1 cellular context compared by ENCODE assay signal in genomic region chr1:77540501-77541161, GRCh38.
TF ChIP-seq lines count a peak whose summit lies in the region.

No MANE protein-coding gene starts in this region.

TF ChIP-seq in GM12878, 131 proteins besides CTCF, POLR2A, EP300 and RAD21 (continued from another document and continues in another):
- TF ChIP-seq SKIL (IDR thresholded peaks at IDR 0.05; ENCODE audit: low read depth, poor library complexity, severe bottlenecking), result no peak
- no peak for TF ChIP-seq IKZF1 (conservative IDR thresholded peaks at IDR 0.05)
- TF ChIP-seq CEBPZ (IDR thresholded peaks at IDR 0.05; ENCODE audit: low read depth, low read length), result no peak
- TF ChIP-seq IKZF2 (IDR thresholded peaks at IDR 0.05), result peak in 1 of 2 experiments; percentile 39; a peak in 2 of 4 replicates
- no peak for TF ChIP-seq PML (IDR thresholded peaks at IDR 0.05; ENCODE audit: low read length)
- no peak for TF ChIP-seq KDM1A (IDR thresholded peaks at IDR 0.05; ENCODE audit: borderline replicate concordance)
- TF ChIP-seq NFYA (IDR thresholded peaks at IDR 0.05; ENCODE audit: borderline replicate concordance, low read depth, low read length), result no peak
- no peak for TF ChIP-seq SUPT20H (IDR thresholded peaks at IDR 0.05; ENCODE audit: borderline replicate concordance, control insufficient read depth, low read depth, low read length)
- no peak for TF ChIP-seq NFIC (IDR thresholded peaks at IDR 0.05; ENCODE audit: low read depth, low read length)
- TF ChIP-seq KLF5 (IDR thresholded peaks at IDR 0.05; ENCODE audit: partially characterized antibody), result no peak
- TF ChIP-seq, protein P1, sequence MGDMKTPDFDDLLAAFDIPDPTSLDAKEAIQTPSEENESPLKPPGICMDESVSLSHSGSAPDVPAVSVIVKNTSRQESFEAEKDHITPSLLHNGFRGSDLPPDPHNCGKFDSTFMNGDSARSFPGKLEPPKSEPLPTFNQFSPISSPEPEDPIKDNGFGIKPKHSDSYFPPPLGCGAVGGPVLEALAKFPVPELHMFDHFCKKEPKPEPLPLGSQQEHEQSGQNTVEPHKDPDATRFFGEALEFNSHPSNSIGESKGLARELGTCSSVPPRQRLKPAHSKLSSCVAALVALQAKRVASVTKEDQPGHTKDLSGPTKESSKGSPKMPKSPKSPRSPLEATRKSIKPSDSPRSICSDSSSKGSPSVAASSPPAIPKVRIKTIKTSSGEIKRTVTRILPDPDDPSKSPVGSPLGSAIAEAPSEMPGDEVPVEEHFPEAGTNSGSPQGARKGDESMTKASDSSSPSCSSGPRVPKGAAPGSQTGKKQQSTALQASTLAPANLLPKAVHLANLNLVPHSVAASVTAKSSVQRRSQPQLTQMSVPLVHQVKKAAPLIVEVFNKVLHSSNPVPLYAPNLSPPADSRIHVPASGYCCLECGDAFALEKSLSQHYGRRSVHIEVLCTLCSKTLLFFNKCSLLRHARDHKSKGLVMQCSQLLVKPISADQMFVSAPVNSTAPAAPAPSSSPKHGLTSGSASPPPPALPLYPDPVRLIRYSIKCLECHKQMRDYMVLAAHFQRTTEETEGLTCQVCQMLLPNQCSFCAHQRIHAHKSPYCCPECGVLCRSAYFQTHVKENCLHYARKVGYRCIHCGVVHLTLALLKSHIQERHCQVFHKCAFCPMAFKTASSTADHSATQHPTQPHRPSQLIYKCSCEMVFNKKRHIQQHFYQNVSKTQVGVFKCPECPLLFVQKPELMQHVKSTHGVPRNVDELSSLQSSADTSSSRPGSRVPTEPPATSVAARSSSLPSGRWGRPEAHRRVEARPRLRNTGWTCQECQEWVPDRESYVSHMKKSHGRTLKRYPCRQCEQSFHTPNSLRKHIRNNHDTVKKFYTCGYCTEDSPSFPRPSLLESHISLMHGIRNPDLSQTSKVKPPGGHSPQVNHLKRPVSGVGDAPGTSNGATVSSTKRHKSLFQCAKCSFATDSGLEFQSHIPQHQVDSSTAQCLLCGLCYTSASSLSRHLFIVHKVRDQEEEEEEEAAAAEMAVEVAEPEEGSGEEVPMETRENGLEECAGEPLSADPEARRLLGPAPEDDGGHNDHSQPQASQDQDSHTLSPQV (IDR thresholded peaks at IDR 0.05), result no peak
- no peak for TF ChIP-seq HDAC2 (IDR thresholded peaks at IDR 0.05)
- no peak for TF ChIP-seq ASH2L (IDR thresholded peaks at IDR 0.05; ENCODE audit: borderline replicate concordance, low read depth)
- no peak for TF ChIP-seq MYC (IDR thresholded peaks at IDR 0.05; ENCODE audit: insufficient read depth, insufficient read length, insufficient replicate concordance, low read length, severe bottlenecking)
- no peak for TF ChIP-seq RCOR1 (conservative IDR thresholded peaks at IDR 0.05; ENCODE audit: low read depth, low read length)
- TF ChIP-seq, protein P2, sequence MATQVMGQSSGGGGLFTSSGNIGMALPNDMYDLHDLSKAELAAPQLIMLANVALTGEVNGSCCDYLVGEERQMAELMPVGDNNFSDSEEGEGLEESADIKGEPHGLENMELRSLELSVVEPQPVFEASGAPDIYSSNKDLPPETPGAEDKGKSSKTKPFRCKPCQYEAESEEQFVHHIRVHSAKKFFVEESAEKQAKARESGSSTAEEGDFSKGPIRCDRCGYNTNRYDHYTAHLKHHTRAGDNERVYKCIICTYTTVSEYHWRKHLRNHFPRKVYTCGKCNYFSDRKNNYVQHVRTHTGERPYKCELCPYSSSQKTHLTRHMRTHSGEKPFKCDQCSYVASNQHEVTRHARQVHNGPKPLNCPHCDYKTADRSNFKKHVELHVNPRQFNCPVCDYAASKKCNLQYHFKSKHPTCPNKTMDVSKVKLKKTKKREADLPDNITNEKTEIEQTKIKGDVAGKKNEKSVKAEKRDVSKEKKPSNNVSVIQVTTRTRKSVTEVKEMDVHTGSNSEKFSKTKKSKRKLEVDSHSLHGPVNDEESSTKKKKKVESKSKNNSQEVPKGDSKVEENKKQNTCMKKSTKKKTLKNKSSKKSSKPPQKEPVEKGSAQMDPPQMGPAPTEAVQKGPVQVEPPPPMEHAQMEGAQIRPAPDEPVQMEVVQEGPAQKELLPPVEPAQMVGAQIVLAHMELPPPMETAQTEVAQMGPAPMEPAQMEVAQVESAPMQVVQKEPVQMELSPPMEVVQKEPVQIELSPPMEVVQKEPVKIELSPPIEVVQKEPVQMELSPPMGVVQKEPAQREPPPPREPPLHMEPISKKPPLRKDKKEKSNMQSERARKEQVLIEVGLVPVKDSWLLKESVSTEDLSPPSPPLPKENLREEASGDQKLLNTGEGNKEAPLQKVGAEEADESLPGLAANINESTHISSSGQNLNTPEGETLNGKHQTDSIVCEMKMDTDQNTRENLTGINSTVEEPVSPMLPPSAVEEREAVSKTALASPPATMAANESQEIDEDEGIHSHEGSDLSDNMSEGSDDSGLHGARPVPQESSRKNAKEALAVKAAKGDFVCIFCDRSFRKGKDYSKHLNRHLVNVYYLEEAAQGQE (IDR thresholded peaks at IDR 0.05; ENCODE audit: low read depth, low read length), result no peak
- TF ChIP-seq ZBTB33 (IDR thresholded peaks at IDR 0.05), result no peak
- TF ChIP-seq POLR2AphosphoS2 (IDR thresholded peaks at IDR 0.05; ENCODE audit: low read depth, low read length), result no peak
- no peak for TF ChIP-seq TCF7 (IDR thresholded peaks at IDR 0.05; ENCODE audit: borderline replicate concordance)
- peak; percentile 82 for TF ChIP-seq MEF2B (IDR thresholded peaks at IDR 0.05; ENCODE audit: partially characterized antibody, poor library complexity, severe bottlenecking)
- TF ChIP-seq SREBF1 (IDR thresholded peaks at IDR 0.05; ENCODE audit: low read length), result no peak
- no peak for TF ChIP-seq ZNF207 (IDR thresholded peaks at IDR 0.05; ENCODE audit: borderline replicate concordance)
- TF ChIP-seq RELA (IDR thresholded peaks at IDR 0.05; ENCODE audit: borderline replicate concordance, partially characterized antibody), result no peak
- no peak; the same call in 1 of the 2 replicates for TF ChIP-seq RUNX3 (IDR thresholded peaks at IDR 0.05; ENCODE audit: low read length)
- TF ChIP-seq RAD51 (IDR thresholded peaks at IDR 0.05), result no peak
- TF ChIP-seq POLR2AphosphoS5 (IDR thresholded peaks at IDR 0.05; ENCODE audit: low read length), result no peak
- peak; percentile 19; the same call in 1 of the 2 replicates for TF ChIP-seq SPI1 (IDR thresholded peaks at IDR 0.05; ENCODE audit: borderline replicate concordance, insufficient read depth, low read depth, low read length)
- peak; percentile 30; the same call in 1 of the 2 replicates for TF ChIP-seq MTA2 (IDR thresholded peaks at IDR 0.05; ENCODE audit: low read depth)
- TF ChIP-seq, protein P3, sequence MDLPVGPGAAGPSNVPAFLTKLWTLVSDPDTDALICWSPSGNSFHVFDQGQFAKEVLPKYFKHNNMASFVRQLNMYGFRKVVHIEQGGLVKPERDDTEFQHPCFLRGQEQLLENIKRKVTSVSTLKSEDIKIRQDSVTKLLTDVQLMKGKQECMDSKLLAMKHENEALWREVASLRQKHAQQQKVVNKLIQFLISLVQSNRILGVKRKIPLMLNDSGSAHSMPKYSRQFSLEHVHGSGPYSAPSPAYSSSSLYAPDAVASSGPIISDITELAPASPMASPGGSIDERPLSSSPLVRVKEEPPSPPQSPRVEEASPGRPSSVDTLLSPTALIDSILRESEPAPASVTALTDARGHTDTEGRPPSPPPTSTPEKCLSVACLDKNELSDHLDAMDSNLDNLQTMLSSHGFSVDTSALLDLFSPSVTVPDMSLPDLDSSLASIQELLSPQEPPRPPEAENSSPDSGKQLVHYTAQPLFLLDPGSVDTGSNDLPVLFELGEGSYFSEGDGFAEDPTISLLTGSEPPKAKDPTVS (IDR thresholded peaks at IDR 0.05; ENCODE audit: low read depth, low read length), result no peak
- no peak for TF ChIP-seq CBFB (IDR thresholded peaks at IDR 0.05; ENCODE audit: low read depth)
- no peak for TF ChIP-seq MEF2A (IDR thresholded peaks at IDR 0.05; ENCODE audit: insufficient read depth, low read depth, low read length)
- no peak for TF ChIP-seq STAT3 (IDR thresholded peaks at IDR 0.05; ENCODE audit: low read depth, low read length)
- no peak for TF ChIP-seq SMARCA5 (IDR thresholded peaks at IDR 0.05)
- 0 out of 2 replicates have a peak, but pooled peaks have one; percentile 15 for TF ChIP-seq BCL11A (IDR thresholded peaks at IDR 0.05; ENCODE audit: low read depth, low read length)
- no peak for TF ChIP-seq CHD4 (IDR thresholded peaks at IDR 0.05)
- no peak for TF ChIP-seq ZBTB11 (CRISPR knock-in tag; IDR thresholded peaks at IDR 0.05)
- TF ChIP-seq SRF (IDR thresholded peaks at IDR 0.05; ENCODE audit: low read depth in 2 of 2, low read length in 2 of 2), result no peak
- no peak for TF ChIP-seq ZNF24 (IDR thresholded peaks at IDR 0.05)
- TF ChIP-seq CHD1 (IDR thresholded peaks at IDR 0.05; ENCODE audit: low read depth, low read length), result no peak
- 0 out of 2 replicates have a peak, but pooled peaks have one; percentile 33 for TF ChIP-seq PAX5 (IDR thresholded peaks at IDR 0.05; ENCODE audit: borderline replicate concordance, low read depth, low read length)
- no peak for TF ChIP-seq CBX5 (IDR thresholded peaks at IDR 0.05; ENCODE audit: low read depth)
- peak; percentile 63 to 71; a peak in 3 of 4 replicates for TF ChIP-seq BHLHE40 (IDR thresholded peaks at IDR 0.05; ENCODE audit: borderline replicate concordance in 1 of 2, low read depth in 2 of 2, low read length in 1 of 2)
- no peak for TF ChIP-seq MYB (IDR thresholded peaks at IDR 0.05; ENCODE audit: borderline replicate concordance, low read depth, low read length)
- no peak for TF ChIP-seq TBL1XR1 (IDR thresholded peaks at IDR 0.05; ENCODE audit: low read depth, low read length)
- no peak for TF ChIP-seq RFX5 (IDR thresholded peaks at IDR 0.05; ENCODE audit: low read depth, low read length)
- no peak for TF ChIP-seq EED (IDR thresholded peaks at IDR 0.05; ENCODE audit: low read depth)
